Comparison of ENCODE assay signal across 8 cellular contexts in genomic region chr1:227947425-227947677, GRCh38. TPM values are rescaled to one million over a fixed set of nuclear protein-coding genes. Genes with fewer than 3 reads are reported as not detected.
DNase-seq lines count a peak whose midpoint lies in the region; ATAC-seq, FAIRE-seq and TF ChIP-seq lines count a peak whose summit lies in the region.

No MANE protein-coding gene starts in this region.

- H3K36me3 ChIP-seq in mesodermal cell (ENCODE audit: control insufficient read depth, insufficient read depth, low read length): no peaks in the 10 kb centered on the region

- TF ChIP-seq RAD21 in A549 (conservative IDR thresholded peaks at IDR 0.05 in 1 of 2, IDR thresholded peaks at IDR 0.05 in 1 of 2): no peak

- H3K4me2 ChIP-seq in A549: peak overlapping the region; percentile 98

- FAIRE-seq in A549 (lab: Jason Lieb, UNC): no peak

- TF ChIP-seq EP300 in A549 (IDR thresholded peaks at IDR 0.05): no peak

- no peaks in the 10 kb centered on the region for H3K9me3 ChIP-seq in A549
- H3K9me3 ChIP-seq in mesodermal cell (ENCODE audit: control insufficient read depth, low read length): no peaks in the 10 kb centered on the region

- peak; percentile 26 to 29 for ATAC-seq in A549
- ATAC-seq in HG02885 (IDR thresholded peaks at IDR 0.05; ENCODE audit: poor library complexity, unreplicated experiment): peak; percentile 18
- ATAC-seq in omental fat pad (ENCODE audit: low FRiP score): no peak
- no peak for ATAC-seq in HG02623 (IDR thresholded peaks at IDR 0.05; ENCODE audit: unreplicated experiment)

- peak overlapping the region; percentile 66 for H3K4me3 ChIP-seq in A549
- peak overlapping the region; percentile 31 to 56 for H3K4me3 ChIP-seq in cardiac fibroblast (replicated peaks in 1 of 2; ENCODE audit: low read depth in 2 of 2, low read length in 2 of 2)
- H3K4me3 ChIP-seq in mesodermal cell (ENCODE audit: extremely low read depth, insufficient read depth, low read length, poor library complexity, severe bottlenecking): peak overlapping the region; percentile 37

- H3K27ac ChIP-seq in A549 (peak overlapping the region; percentile 67 to 89), mesodermal cell (ENCODE audit: low read depth, low read length, severe bottlenecking) (no peak overlapping the region)

- DNase-seq in A549 (ENCODE audit: low read depth in 1 of 2, low spot score in 1 of 2) (peak; percentile 36 to 45), cardiac fibroblast (ENCODE audit: low read depth in 2 of 2) (peak in 1 of 2 donors; percentile 11), omental fat pad (ENCODE audit: low spot score) (no peak), SIG-M5 (lab: John Stamatoyannopoulos, UW) (no peak)
- DNase-seq in activated effector memory CD4-positive, alpha-beta T cell treated with Interleukin-2 at 50 U/mL for 16 hours: no peak

- H3K4me1 ChIP-seq in A549 (peaks cover 12% of the 10 kb centered on the region), mesodermal cell (ENCODE audit: control insufficient read depth, insufficient read depth, low read length, poor library complexity, severe bottlenecking) (peaks cover 19% of the 10 kb centered on the region)

- CTCF ChIA-PET in A549 (lab: Yijun Ruan, JAX): interaction anchor here (0.7 to 10.5 kb wide), 12 partner anchors 11 to 465 kb away, joined by 3 to 166 read pairs (median 3); no protein-coding TSS in a partner anchor

- POLR2A ChIA-PET in A549 (lab: Yijun Ruan, JAX): interaction anchor here (1.9 kb wide), 1 partner anchor 159 kb away, joined by 4 read pairs; no protein-coding TSS in a partner anchor

- TF ChIP-seq POLR2A in A549 (IDR thresholded peaks at IDR 0.05; ENCODE audit: low read length): no peak

- 0% methylated on average over 6 of the region's 34 CpGs for WGBS in A549 (ENCODE audit: missing lambda C conversion rate)
- 2% methylated on average over 22 of the region's 34 CpGs; no CpG with 5 or more reads in 1 of the 2 experiments for WGBS in mesodermal cell (ENCODE audit: insufficient coverage in 2 of 2), 2 experiments

- TF ChIP-seq CTCF in A549 (IDR thresholded peaks at IDR 0.05) (no peak), cardiac fibroblast (IDR thresholded peaks at IDR 0.05; ENCODE audit: low read depth, low read length) (no peak), omental fat pad (IDR thresholded peaks at IDR 0.05) (no peak)

TF ChIP-seq in A549, 52 proteins besides CTCF, POLR2A, EP300 and RAD21:
- TF ChIP-seq MAX (IDR thresholded peaks at IDR 0.05) (peak; percentile 33; the same call in 1 of the 2 replicates), CEBPB (IDR thresholded peaks at IDR 0.05) (no peak)

RNA-seq across cellular contexts. Expression of gene WNT9A, which starts 0.4 kb away (rescaled TPM):
- polyA plus RNA-seq in A549 (2011; rRNA removed) (0.75 and 0.86 TPM in 2 replicates), A549 (2017; fragmentation: RNase III; extraction: RNeasy Plus Mini Kit Qiagen cat#74134 plus additional on column Dnase treatment) (1.2 TPM in 3 replicates)
- 0.96 and 1.3 TPM in 2 replicates for polyA plus RNA-seq in A549 (2012; cell fraction: cytosol; rRNA removed)
- polyA plus RNA-seq in A549 (2012; cell fraction: nucleus; rRNA removed): 3.0 and 3.5 TPM in 2 replicates
- polyA minus RNA-seq in A549 (2011; rRNA and poly(A)+ RNA removed): 0.73 and 1.0 TPM in 2 replicates
- 1.3 TPM for polyA plus RNA-seq in mesodermal cell (2013, experiment 1 of 2)
- 0.81 TPM for polyA plus RNA-seq in mesodermal cell (2013, experiment 2 of 2)
- total RNA-seq in omental fat pad: 10 to 100 TPM in 2 of 4 donors, 1 to 10 TPM in 2; 1.3 to 16.5 (median 5.8) TPM

RNA-seq across cellular contexts. Expression of gene WNT3A, which starts 59.4 kb away (rescaled TPM):
- polyA plus RNA-seq in A549 (2011; rRNA removed) (not detected in 2 replicates), A549 (2017; fragmentation: RNase III; extraction: RNeasy Plus Mini Kit Qiagen cat#74134 plus additional on column Dnase treatment) (not detected in 3 replicates)
- polyA plus RNA-seq in A549 (2012; cell fraction: cytosol; rRNA removed): 0.01 TPM in 1 of 2 replicates, not detected in the other
- polyA plus RNA-seq in A549 (2012; cell fraction: nucleus; rRNA removed): 0.02 TPM in 1 of 2 replicates, not detected in the other
- not detected in 2 replicates for polyA minus RNA-seq in A549 (2011; rRNA and poly(A)+ RNA removed)
- 1.4 TPM for polyA plus RNA-seq in mesodermal cell (2013, experiment 1 of 2)
- 0.61 TPM for polyA plus RNA-seq in mesodermal cell (2013, experiment 2 of 2)
- not detected for total RNA-seq in omental fat pad

Comparison
In these comparisons a context has a peak if more than half of its experiments do, and no peak if none do; other contexts are left out.
1. ATAC-seq: peak in A549 (2 of 2) and HG02885 (single experiment); none in omental fat pad (single experiment) and HG02623 (single experiment).
2. DNase-seq: peak in A549 (2 of 2); none in omental fat pad (single experiment), SIG-M5 (single experiment) and activated effector memory CD4-positive, alpha-beta T cell treated with Interleukin-2 at 50 U/mL for 16 hours (single experiment).
3. Peak in every context shown above with its lines, with median percentiles within 50 percentile points of each other: H3K4me3 ChIP-seq.